Comparison of ENCODE assay signal across 1 cellular context in genomic region chr17:63930951-63931575, GRCh38.
A peak's percentile ranks its signal among the peaks of the same experiment; 100 is the strongest.
TF ChIP-seq lines count a peak whose summit lies in the region.

No MANE protein-coding gene starts in this region.

TF ChIP-seq in GM12878, 131 proteins besides CTCF, POLR2A, EP300 and RAD21:
- no peak; the same call in none of the 2 replicates for TF ChIP-seq EED (IDR thresholded peaks at IDR 0.05; ENCODE audit: low read depth)
- no peak for TF ChIP-seq SUZ12 (IDR thresholded peaks at IDR 0.05; ENCODE audit: unreplicated experiment)
- TF ChIP-seq EGR1 (IDR thresholded peaks at IDR 0.05; ENCODE audit: borderline replicate concordance in 1 of 2, low read depth in 2 of 2, low read length in 2 of 2), result peak in 1 of 2 experiments; percentile 39; a peak in 1 of 3 replicates
- no peak for TF ChIP-seq RB1 (IDR thresholded peaks at IDR 0.05; ENCODE audit: borderline replicate concordance)
- no peak for TF ChIP-seq ZNF207 (IDR thresholded peaks at IDR 0.05; ENCODE audit: borderline replicate concordance)
- TF ChIP-seq ETV6 (conservative IDR thresholded peaks at IDR 0.05 in 1 of 2, IDR thresholded peaks at IDR 0.05 in 1 of 2; ENCODE audit: borderline replicate concordance in 1 of 2, low read depth in 1 of 2), result no peak
- peak; percentile 63; the same call in 1 of the 2 replicates for TF ChIP-seq NKRF (conservative IDR thresholded peaks at IDR 0.05)
- TF ChIP-seq MXI1 (IDR thresholded peaks at IDR 0.05; ENCODE audit: low read depth, low read length), result no peak
- no peak for TF ChIP-seq GABPA (IDR thresholded peaks at IDR 0.05; ENCODE audit: low read depth)
- TF ChIP-seq SPI1 (IDR thresholded peaks at IDR 0.05; ENCODE audit: borderline replicate concordance, insufficient read depth, low read depth, low read length), result peak; percentile 78
